ENCODE assay signal across 12 cellular contexts in genomic region chr7:128832880-128833147, GRCh38. TPM values are rescaled to one million over a fixed set of nuclear protein-coding genes. Genes with fewer than 3 reads are reported as not detected.
A peak's percentile ranks its signal among the peaks of the same experiment; 100 is the strongest.
DNase-seq lines count a peak whose midpoint lies in the region; TF ChIP-seq lines count a peak whose summit lies in the region.
"Had no signal": no experiment of that assay in that cellular context is flagged by ENCODE, and none has a peak within 500 bp of the region (broad histone marks: within the 10 kb centered on the region; RNA-seq: fewer than 3 reads in every experiment).

No MANE protein-coding gene starts in this region.

- 0 to 3% methylated on average over 2 of the region's 2 CpGs for WGBS in ectodermal cell, 2 experiments
- WGBS in tibial nerve, 2 donors = 23 to 40% methylated on average over 2 of the region's 2 CpGs

- H3K9me3 ChIP-seq in Loucy (ENCODE audit: insufficient read depth, low read depth, low read length) (no peaks in the 10 kb centered on the region), ectodermal cell (ENCODE audit: control insufficient read depth, low read length) (no peaks in the 10 kb centered on the region), muscle layer of duodenum (ENCODE audit: control insufficient read depth in 1 of 2, low read length in 2 of 2) (no peaks in the 10 kb centered on the region), tibial nerve (no peaks in the 10 kb centered on the region)
- H3K9me3 ChIP-seq: mucosa of descending colon had no signal

- DNase-seq in tibial nerve (ENCODE audit: low spot score in 2 of 2) (no peak), cerebellar cortex (ENCODE audit: low spot score) (no peak), superior temporal gyrus (ENCODE audit: extremely low spot score) (no peak)
- no peak for DNase-seq in activated CD4-positive, alpha-beta T cell treated with anti-CD3 and anti-CD28 coated beads, Interleukin-2, amount 50 U/mL, for 4 hours
- DNase-seq: activated B cell treated with CpG ODN at 0.5 μM for 24 hours had no signal

- peak overlapping the region; percentile 99 for H3K4me2 ChIP-seq in Loucy (ENCODE audit: low read depth, low read length, poor library complexity, severe bottlenecking)

- H3K4me1 ChIP-seq in Loucy (ENCODE audit: insufficient read depth, low read length, poor library complexity, severe bottlenecking) (peaks cover 29% of the 10 kb centered on the region), ectodermal cell (ENCODE audit: control insufficient read depth, insufficient read depth, low read length) (peaks cover 41% of the 10 kb centered on the region), muscle layer of duodenum (ENCODE audit: control insufficient read depth in 1 of 2, insufficient read depth in 2 of 2, low read length in 2 of 2) (peaks cover 4 to 44% of the 10 kb centered on the region in 2 donors), tibial nerve (peaks cover 0 to 51% (median 29%) of the 10 kb centered on the region in 4 donors)

- no peaks in the 10 kb centered on the region for H3K9me2 ChIP-seq in Loucy (replicated peaks; ENCODE audit: low read depth, low read length)

- peaks cover 11% of the 10 kb centered on the region for H3K79me2 ChIP-seq in Loucy (ENCODE audit: insufficient read depth, low read length)

- H3F3A ChIP-seq in Loucy (ENCODE audit: low read depth) = 0 out of 2 replicates have a peak, but pooled peaks cover 2% of the 10 kb centered on the region

- H3K27me3 ChIP-seq in Loucy (ENCODE audit: insufficient read depth, low read length, poor library complexity, severe bottlenecking) = no peaks in the 10 kb centered on the region
- H3K27me3 ChIP-seq in ectodermal cell (ENCODE audit: control insufficient read depth, insufficient read depth, low read length, poor library complexity, severe bottlenecking) = peaks cover 20% of the 10 kb centered on the region
- peaks cover 4% of the 10 kb centered on the region for H3K27me3 ChIP-seq in muscle layer of duodenum (ENCODE audit: low read depth, low read length)
- peaks cover 0 to 35% of the 10 kb centered on the region in 2 donors for H3K27me3 ChIP-seq in tibial nerve

- H2AFZ ChIP-seq in Loucy (ENCODE audit: low read length) = peak overlapping the region; percentile 57

- TF ChIP-seq CTCF in Loucy (conservative IDR thresholded peaks at IDR 0.05; ENCODE audit: low read length) (no peak), tibial nerve (IDR thresholded peaks at IDR 0.05) (no peak)

- TF ChIP-seq EP300 in tibial nerve (IDR thresholded peaks at IDR 0.05) = no peak

- no peaks in the 10 kb centered on the region for H3K36me3 ChIP-seq in Loucy (ENCODE audit: insufficient read depth, low read length)
- H3K36me3 ChIP-seq in ectodermal cell (ENCODE audit: control insufficient read depth, insufficient read depth, low read length) = no peaks in the 10 kb centered on the region
- peaks cover 13 to 27% of the 10 kb centered on the region in 2 donors for H3K36me3 ChIP-seq in muscle layer of duodenum (ENCODE audit: control insufficient read depth in 1 of 2, insufficient read depth in 2 of 2, low read length in 2 of 2)
- no peaks in the 10 kb centered on the region for H3K36me3 ChIP-seq in tibial nerve

- peak overlapping the region; percentile 79 for H3K4me3 ChIP-seq in Loucy (ENCODE audit: low read length, poor library complexity, severe bottlenecking)
- peak overlapping the region; percentile 19 for H3K4me3 ChIP-seq in ectodermal cell (ENCODE audit: insufficient read depth, low read depth, low read length)
- H3K4me3 ChIP-seq in muscle layer of duodenum (ENCODE audit: low read depth in 1 of 2, low read length in 2 of 2) = peak overlapping the region; percentile 67 to 76
- H3K4me3 ChIP-seq in tibial nerve = peak overlapping the region in 1 of 4 donors; percentile 59
- H3K4me3 ChIP-seq: mucosa of descending colon had no signal

- TF ChIP-seq POLR2A in tibial nerve (IDR thresholded peaks at IDR 0.05) = no peak

- H3K27ac ChIP-seq in ectodermal cell (ENCODE audit: insufficient read depth, low read depth, low read length, poor library complexity, severe bottlenecking) (peak overlapping the region; percentile 90), muscle layer of duodenum (ENCODE audit: low read length) (peak overlapping the region; percentile 90), tibial nerve (peak overlapping the region; percentile 20 to 79 (median 66))

- no peaks in the 10 kb centered on the region for H4K20me1 ChIP-seq in Loucy (ENCODE audit: insufficient read depth, low read length, poor library complexity, severe bottlenecking)

- H3K9ac ChIP-seq in Loucy (ENCODE audit: low read depth, low read length, poor library complexity, severe bottlenecking) = peak overlapping the region; percentile 91

RNA-seq across cellular contexts. Expression of gene FLNC, which starts 2.6 kb away (rescaled TPM):
- polyA plus RNA-seq in ectodermal cell (2013, experiment 1 of 4) = 24.9 TPM
- 32.0 TPM for polyA plus RNA-seq in ectodermal cell (2013, experiment 2 of 4)
- polyA plus RNA-seq in ectodermal cell (2013, experiment 3 of 4) = 23.6 TPM
- polyA plus RNA-seq in ectodermal cell (2013, experiment 4 of 4) = 25.5 TPM
- total RNA-seq in tibial nerve = 10 to 100 TPM in 2 of 4 donors, 1 to 10 TPM in 2; 5.5 to 13.5 (median 9.0) TPM
- total RNA-seq: activated B cell treated with CpG ODN at 0.5 μM for 24 hours had no signal

RNA-seq across cellular contexts. Expression of gene ATP6V1F, which starts 29.8 kb away (rescaled TPM):
- polyA plus RNA-seq in ectodermal cell (2013, experiment 1 of 4) = 154 TPM
- polyA plus RNA-seq in ectodermal cell (2013, experiment 2 of 4) = 141 TPM
- 119 TPM for polyA plus RNA-seq in ectodermal cell (2013, experiment 3 of 4)
- polyA plus RNA-seq in ectodermal cell (2013, experiment 4 of 4) = 139 TPM
- total RNA-seq in tibial nerve = 100 to 1,000 TPM in 1 of 4 donors, 10 to 100 TPM in 3; 57.9 to 122 (median 75.4) TPM

RNA-seq across cellular contexts. Expression of gene CCDC136, which starts 41.0 kb away (rescaled TPM):
- 109 TPM for polyA plus RNA-seq in ectodermal cell (2013, experiment 1 of 4)
- 139 TPM for polyA plus RNA-seq in ectodermal cell (2013, experiment 2 of 4)
- polyA plus RNA-seq in ectodermal cell (2013, experiment 3 of 4) = 78.3 TPM
- polyA plus RNA-seq in ectodermal cell (2013, experiment 4 of 4) = 95.7 TPM
- 10 to 100 TPM in 1 of 4 donors, 1 to 10 TPM in 3; 4.5 to 12.4 (median 7.2) TPM for total RNA-seq in tibial nerve

RNA-seq across cellular contexts. Expression of gene OPN1SW, which starts 57.2 kb away (rescaled TPM):
- not detected for polyA plus RNA-seq in ectodermal cell (2013, experiment 1 of 4)
- polyA plus RNA-seq in ectodermal cell (2013, experiment 2 of 4) = not detected
- polyA plus RNA-seq in ectodermal cell (2013, experiment 3 of 4) = not detected
- 0.45 TPM for polyA plus RNA-seq in ectodermal cell (2013, experiment 4 of 4)
- total RNA-seq in tibial nerve = not detected
- total RNA-seq: activated B cell treated with CpG ODN at 0.5 μM for 24 hours; activated naive CD4-positive, alpha-beta T cell treated with anti-CD3 and anti-CD28 coated beads, Interleukin-2, amount 50 U/mL, for 72 hours; Daoy; mucosa of descending colon; OCI-LY7 had no signal
